Comparison of ENCODE assay signal across 1 cellular context in the genomic region with DNA sequence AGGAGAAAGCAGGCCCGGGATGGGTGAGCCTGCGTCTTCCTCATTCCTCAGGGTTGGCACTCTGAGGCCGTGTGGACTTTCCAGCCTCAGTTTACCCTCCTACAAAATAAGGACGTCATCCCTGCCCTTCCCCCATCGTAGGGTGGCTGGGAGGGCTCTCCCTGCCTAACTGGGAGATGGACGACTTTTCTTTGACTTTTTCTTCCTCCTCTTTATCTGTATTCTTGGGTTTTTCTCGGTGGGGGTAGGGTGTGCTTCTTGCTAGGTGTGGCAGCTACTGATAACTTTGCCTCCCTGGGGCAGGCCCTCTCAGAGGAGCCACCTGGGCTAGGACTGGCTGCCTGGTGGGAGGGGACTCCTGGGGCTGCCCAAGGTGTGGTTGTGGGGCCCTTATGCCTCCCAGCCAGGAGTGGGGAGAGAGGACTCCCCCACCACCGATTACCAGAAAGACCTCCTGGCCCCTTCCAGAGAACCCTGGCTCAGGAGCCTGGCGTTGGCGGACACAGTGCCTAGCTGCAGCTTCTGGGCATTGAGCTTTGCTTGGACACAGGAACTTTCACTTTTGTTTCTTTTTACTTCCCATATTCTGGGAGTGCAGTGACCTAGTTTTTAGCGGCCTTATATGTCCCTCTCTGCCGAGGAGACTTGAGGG.
TF ChIP-seq lines count a peak whose summit lies in the region.

No MANE protein-coding gene starts in this region.

TF ChIP-seq in K562, 482 proteins besides CTCF, POLR2A, EP300 and RAD21:
- 0 out of 2 replicates have a peak, but pooled peaks have one; percentile 23 for TF ChIP-seq HDAC2 (IDR thresholded peaks at IDR 0.05)
- TF ChIP-seq SMAD2 (IDR thresholded peaks at IDR 0.05; ENCODE audit: low read depth, low read length): no peak
- TF ChIP-seq ZEB2 (IDR thresholded peaks at IDR 0.05): peak; percentile 48; the same call in 1 of the 2 replicates
- peak; percentile 92 for TF ChIP-seq CBFA2T3 (IDR thresholded peaks at IDR 0.05)
- TF ChIP-seq TAL1 (IDR thresholded peaks at IDR 0.05): peak; percentile 71
- peak; percentile 51; the same call in 1 of the 2 replicates for TF ChIP-seq CTBP1 (IDR thresholded peaks at IDR 0.05; ENCODE audit: borderline replicate concordance)
- peak; percentile 66 for TF ChIP-seq NFIC (IDR thresholded peaks at IDR 0.05)
- peak; percentile 54 for TF ChIP-seq TEAD4 (IDR thresholded peaks at IDR 0.05; ENCODE audit: low read length)
- TF ChIP-seq TEAD4 (CRISPR knock-in tag; IDR thresholded peaks at IDR 0.05; ENCODE audit: borderline replicate concordance): no peak
- TF ChIP-seq, protein P1, sequence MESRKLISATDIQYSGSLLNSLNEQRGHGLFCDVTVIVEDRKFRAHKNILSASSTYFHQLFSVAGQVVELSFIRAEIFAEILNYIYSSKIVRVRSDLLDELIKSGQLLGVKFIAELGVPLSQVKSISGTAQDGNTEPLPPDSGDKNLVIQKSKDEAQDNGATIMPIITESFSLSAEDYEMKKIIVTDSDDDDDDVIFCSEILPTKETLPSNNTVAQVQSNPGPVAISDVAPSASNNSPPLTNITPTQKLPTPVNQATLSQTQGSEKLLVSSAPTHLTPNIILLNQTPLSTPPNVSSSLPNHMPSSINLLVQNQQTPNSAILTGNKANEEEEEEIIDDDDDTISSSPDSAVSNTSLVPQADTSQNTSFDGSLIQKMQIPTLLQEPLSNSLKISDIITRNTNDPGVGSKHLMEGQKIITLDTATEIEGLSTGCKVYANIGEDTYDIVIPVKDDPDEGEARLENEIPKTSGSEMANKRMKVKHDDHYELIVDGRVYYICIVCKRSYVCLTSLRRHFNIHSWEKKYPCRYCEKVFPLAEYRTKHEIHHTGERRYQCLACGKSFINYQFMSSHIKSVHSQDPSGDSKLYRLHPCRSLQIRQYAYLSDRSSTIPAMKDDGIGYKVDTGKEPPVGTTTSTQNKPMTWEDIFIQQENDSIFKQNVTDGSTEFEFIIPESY (CRISPR knock-in tag; IDR thresholded peaks at IDR 0.05): peak; percentile 25; the same call in 1 of the 2 replicates
- peak; percentile 78 for TF ChIP-seq TCF3 (CRISPR knock-in tag; IDR thresholded peaks at IDR 0.05)
- TF ChIP-seq RCOR1 (IDR thresholded peaks at IDR 0.05; ENCODE audit: borderline replicate concordance in 1 of 2, low read depth in 2 of 2, low read length in 2 of 2): peak in 1 of 2 experiments; percentile 68; a peak in 1 of 4 replicates
- TF ChIP-seq, protein P2, sequence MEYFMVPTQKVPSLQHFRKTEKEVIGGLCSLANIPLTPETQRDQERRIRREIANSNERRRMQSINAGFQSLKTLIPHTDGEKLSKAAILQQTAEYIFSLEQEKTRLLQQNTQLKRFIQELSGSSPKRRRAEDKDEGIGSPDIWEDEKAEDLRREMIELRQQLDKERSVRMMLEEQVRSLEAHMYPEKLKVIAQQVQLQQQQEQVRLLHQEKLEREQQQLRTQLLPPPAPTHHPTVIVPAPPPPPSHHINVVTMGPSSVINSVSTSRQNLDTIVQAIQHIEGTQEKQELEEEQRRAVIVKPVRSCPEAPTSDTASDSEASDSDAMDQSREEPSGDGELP (CRISPR knock-in tag; IDR thresholded peaks at IDR 0.05; ENCODE audit: borderline replicate concordance): no peak
- TF ChIP-seq, protein P3, sequence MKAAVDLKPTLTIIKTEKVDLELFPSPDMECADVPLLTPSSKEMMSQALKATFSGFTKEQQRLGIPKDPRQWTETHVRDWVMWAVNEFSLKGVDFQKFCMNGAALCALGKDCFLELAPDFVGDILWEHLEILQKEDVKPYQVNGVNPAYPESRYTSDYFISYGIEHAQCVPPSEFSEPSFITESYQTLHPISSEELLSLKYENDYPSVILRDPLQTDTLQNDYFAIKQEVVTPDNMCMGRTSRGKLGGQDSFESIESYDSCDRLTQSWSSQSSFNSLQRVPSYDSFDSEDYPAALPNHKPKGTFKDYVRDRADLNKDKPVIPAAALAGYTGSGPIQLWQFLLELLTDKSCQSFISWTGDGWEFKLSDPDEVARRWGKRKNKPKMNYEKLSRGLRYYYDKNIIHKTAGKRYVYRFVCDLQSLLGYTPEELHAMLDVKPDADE (conservative IDR thresholded peaks at IDR 0.05; ENCODE audit: control insufficient read depth, low read depth, low read length): no peak
- no peak for TF ChIP-seq IFI16 (CRISPR knock-in tag; IDR thresholded peaks at IDR 0.05)
- TF ChIP-seq, protein P4, sequence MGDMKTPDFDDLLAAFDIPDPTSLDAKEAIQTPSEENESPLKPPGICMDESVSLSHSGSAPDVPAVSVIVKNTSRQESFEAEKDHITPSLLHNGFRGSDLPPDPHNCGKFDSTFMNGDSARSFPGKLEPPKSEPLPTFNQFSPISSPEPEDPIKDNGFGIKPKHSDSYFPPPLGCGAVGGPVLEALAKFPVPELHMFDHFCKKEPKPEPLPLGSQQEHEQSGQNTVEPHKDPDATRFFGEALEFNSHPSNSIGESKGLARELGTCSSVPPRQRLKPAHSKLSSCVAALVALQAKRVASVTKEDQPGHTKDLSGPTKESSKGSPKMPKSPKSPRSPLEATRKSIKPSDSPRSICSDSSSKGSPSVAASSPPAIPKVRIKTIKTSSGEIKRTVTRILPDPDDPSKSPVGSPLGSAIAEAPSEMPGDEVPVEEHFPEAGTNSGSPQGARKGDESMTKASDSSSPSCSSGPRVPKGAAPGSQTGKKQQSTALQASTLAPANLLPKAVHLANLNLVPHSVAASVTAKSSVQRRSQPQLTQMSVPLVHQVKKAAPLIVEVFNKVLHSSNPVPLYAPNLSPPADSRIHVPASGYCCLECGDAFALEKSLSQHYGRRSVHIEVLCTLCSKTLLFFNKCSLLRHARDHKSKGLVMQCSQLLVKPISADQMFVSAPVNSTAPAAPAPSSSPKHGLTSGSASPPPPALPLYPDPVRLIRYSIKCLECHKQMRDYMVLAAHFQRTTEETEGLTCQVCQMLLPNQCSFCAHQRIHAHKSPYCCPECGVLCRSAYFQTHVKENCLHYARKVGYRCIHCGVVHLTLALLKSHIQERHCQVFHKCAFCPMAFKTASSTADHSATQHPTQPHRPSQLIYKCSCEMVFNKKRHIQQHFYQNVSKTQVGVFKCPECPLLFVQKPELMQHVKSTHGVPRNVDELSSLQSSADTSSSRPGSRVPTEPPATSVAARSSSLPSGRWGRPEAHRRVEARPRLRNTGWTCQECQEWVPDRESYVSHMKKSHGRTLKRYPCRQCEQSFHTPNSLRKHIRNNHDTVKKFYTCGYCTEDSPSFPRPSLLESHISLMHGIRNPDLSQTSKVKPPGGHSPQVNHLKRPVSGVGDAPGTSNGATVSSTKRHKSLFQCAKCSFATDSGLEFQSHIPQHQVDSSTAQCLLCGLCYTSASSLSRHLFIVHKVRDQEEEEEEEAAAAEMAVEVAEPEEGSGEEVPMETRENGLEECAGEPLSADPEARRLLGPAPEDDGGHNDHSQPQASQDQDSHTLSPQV (IDR thresholded peaks at IDR 0.05): peak; percentile 85
- TF ChIP-seq ZNF133 (CRISPR knock-in tag; IDR thresholded peaks at IDR 0.05): no peak
- TF ChIP-seq PHF21A (IDR thresholded peaks at IDR 0.05; ENCODE audit: borderline replicate concordance, low read depth): no peak
- TF ChIP-seq USF1 (CRISPR knock-in tag; IDR thresholded peaks at IDR 0.05): no peak
- TF ChIP-seq CBFA2T2 (conservative IDR thresholded peaks at IDR 0.05): peak; percentile 87
- TF ChIP-seq SMARCE1 (IDR thresholded peaks at IDR 0.05): 0 out of 2 replicates have a peak, but pooled peaks have one; percentile 51
- TF ChIP-seq ASH1L (IDR thresholded peaks at IDR 0.05; ENCODE audit: borderline replicate concordance, low read depth, partially characterized antibody): no peak
- TF ChIP-seq, protein P5, sequence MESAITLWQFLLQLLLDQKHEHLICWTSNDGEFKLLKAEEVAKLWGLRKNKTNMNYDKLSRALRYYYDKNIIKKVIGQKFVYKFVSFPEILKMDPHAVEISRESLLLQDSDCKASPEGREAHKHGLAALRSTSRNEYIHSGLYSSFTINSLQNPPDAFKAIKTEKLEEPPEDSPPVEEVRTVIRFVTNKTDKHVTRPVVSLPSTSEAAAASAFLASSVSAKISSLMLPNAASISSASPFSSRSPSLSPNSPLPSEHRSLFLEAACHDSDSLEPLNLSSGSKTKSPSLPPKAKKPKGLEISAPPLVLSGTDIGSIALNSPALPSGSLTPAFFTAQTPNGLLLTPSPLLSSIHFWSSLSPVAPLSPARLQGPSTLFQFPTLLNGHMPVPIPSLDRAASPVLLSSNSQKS (CRISPR knock-in tag; IDR thresholded peaks at IDR 0.05): no peak
- TF ChIP-seq MTA2 (IDR thresholded peaks at IDR 0.05; ENCODE audit: low read depth): peak; percentile 41; the same call in 1 of the 2 replicates
- TF ChIP-seq NCOR1 (IDR thresholded peaks at IDR 0.05): peak; percentile 69
- no peak for TF ChIP-seq RBM14 (IDR thresholded peaks at IDR 0.05; ENCODE audit: borderline replicate concordance, insufficient read depth, low read depth, low read length)
- TF ChIP-seq ESRRA (IDR thresholded peaks at IDR 0.05; ENCODE audit: borderline replicate concordance, low read depth): no peak
- peak; percentile 29 to 52; a peak in 3 of 4 replicates for TF ChIP-seq TRIM24 (IDR thresholded peaks at IDR 0.05)
- peak; percentile 64 for TF ChIP-seq BCOR (IDR thresholded peaks at IDR 0.05)
- TF ChIP-seq TEAD2 (tag; IDR thresholded peaks at IDR 0.05): no peak
- TF ChIP-seq SMARCA4 (IDR thresholded peaks at IDR 0.05): peak; percentile 69
- TF ChIP-seq CHD2 (IDR thresholded peaks at IDR 0.05; ENCODE audit: low read depth, low read length): 0 out of 2 replicates have a peak, but pooled peaks have one; percentile 34
- TF ChIP-seq MYNN (IDR thresholded peaks at IDR 0.05): peak; percentile 44; the same call in 1 of the 2 replicates
- TF ChIP-seq MYNN (CRISPR knock-in tag; IDR thresholded peaks at IDR 0.05): no peak
- TF ChIP-seq USF2 (CRISPR knock-in tag; IDR thresholded peaks at IDR 0.05): no peak
- TF ChIP-seq DPF2 (IDR thresholded peaks at IDR 0.05): peak; percentile 72
- no peak for TF ChIP-seq GABPB2 (CRISPR knock-in tag; conservative IDR thresholded peaks at IDR 0.05)
- peak; percentile 34 for TF ChIP-seq TBP (optimal IDR thresholded peaks at IDR 0.05; ENCODE audit: low read depth, low read length)
- 0 out of 2 replicates have a peak, but pooled peaks have one; percentile 29 for TF ChIP-seq KLF16 (IDR thresholded peaks at IDR 0.05)
- TF ChIP-seq ARHGAP35 (IDR thresholded peaks at IDR 0.05; ENCODE audit: partially characterized antibody): no peak
- peak; percentile 68; the same call in 1 of the 2 replicates for TF ChIP-seq POLR2AphosphoS5 (IDR thresholded peaks at IDR 0.05; ENCODE audit: control insufficient read depth, insufficient read depth, low read depth, low read length)
- TF ChIP-seq ZFX (CRISPR knock-in tag; IDR thresholded peaks at IDR 0.05): peak; percentile 48
- 0 out of 2 replicates have a peak, but pooled peaks have one; percentile 20 for TF ChIP-seq MBD2 (IDR thresholded peaks at IDR 0.05; ENCODE audit: borderline replicate concordance, low read depth)
- TF ChIP-seq CREM (IDR thresholded peaks at IDR 0.05; ENCODE audit: low read depth): peak; percentile 41; the same call in 1 of the 2 replicates
- TF ChIP-seq JUN (IDR thresholded peaks at IDR 0.05; ENCODE audit: borderline replicate concordance, low read depth, low read length): no peak
- TF ChIP-seq JUN (CRISPR knock-in tag; IDR thresholded peaks at IDR 0.05; ENCODE audit: borderline replicate concordance): no peak
- peak; percentile 54 for TF ChIP-seq PRDM10 (IDR thresholded peaks at IDR 0.05; ENCODE audit: partially characterized antibody)
- TF ChIP-seq, protein P6, sequence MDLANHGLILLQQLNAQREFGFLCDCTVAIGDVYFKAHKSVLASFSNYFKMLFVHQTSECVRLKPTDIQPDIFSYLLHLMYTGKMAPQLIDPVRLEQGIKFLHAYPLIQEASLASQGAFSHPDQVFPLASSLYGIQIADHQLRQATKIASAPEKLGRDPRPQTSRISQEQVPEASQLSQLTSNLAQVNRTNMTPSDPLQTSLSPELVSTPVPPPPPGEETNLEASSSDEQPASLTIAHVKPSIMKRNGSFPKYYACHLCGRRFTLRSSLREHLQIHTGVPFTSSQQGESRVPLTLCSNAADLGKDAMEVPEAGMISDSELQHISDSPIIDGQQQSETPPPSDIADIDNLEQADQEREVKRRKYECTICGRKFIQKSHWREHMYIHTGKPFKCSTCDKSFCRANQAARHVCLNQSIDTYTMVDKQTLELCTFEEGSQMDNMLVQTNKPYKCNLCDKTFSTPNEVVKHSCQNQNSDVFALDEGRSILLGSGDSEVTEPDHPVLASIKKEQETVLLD (IDR thresholded peaks at IDR 0.05): peak; percentile 61; the same call in 1 of the 2 replicates
- peak; percentile 85 for TF ChIP-seq ARID1B (IDR thresholded peaks at IDR 0.05)
